In genomic region chr13:53121879-53122278, GRCh38 we compare ENCODE assay signal across 20 cellular contexts.
A peak's percentile ranks its signal among the peaks of the same experiment; 100 is the strongest.
DNase-seq lines count a peak whose midpoint lies in the region; ATAC-seq and FAIRE-seq lines count a peak whose summit lies in the region.
"Had no signal": no experiment of that assay in that cellular context is flagged by ENCODE, and none has a peak within 500 bp of the region (broad histone marks: within the 10 kb centered on the region; RNA-seq: fewer than 3 reads in every experiment).

No MANE protein-coding gene starts in this region.

- ATAC-seq in aorta (ENCODE audit: low FRiP score) (peak; percentile 53), GM19035 (IDR thresholded peaks at IDR 0.05; ENCODE audit: unreplicated experiment) (no peak)
- ATAC-seq: GM12878, HepG2 had no signal

- no peaks in the 10 kb centered on the region for H3K36me3 ChIP-seq in HUES64 (ENCODE audit: insufficient read depth, low read length)
- no peaks in the 10 kb centered on the region for H3K36me3 ChIP-seq in iPS-15b (ENCODE audit: control insufficient read depth, insufficient read depth, low read length)
- no peaks in the 10 kb centered on the region for H3K36me3 ChIP-seq in neuronal stem cell (replicated peaks in 1 of 2; ENCODE audit: control insufficient read depth in 2 of 2, insufficient read depth in 2 of 2, low read length in 2 of 2)
- H3K36me3 ChIP-seq in aorta (ENCODE audit: control insufficient read depth in 1 of 2, insufficient read depth in 2 of 2, low read length in 1 of 2), result no peaks in the 10 kb centered on the region
- H3K36me3 ChIP-seq in small intestine (ENCODE audit: control insufficient read depth in 2 of 2, insufficient read depth in 2 of 2, low read length in 2 of 2), result no peaks in the 10 kb centered on the region
- H3K36me3 ChIP-seq: BE2C, HAP-1 had no signal

- no peak overlapping the region for H3K4ac ChIP-seq in neuronal stem cell (ENCODE audit: low read length)

- no peak overlapping the region for H4K8ac ChIP-seq in neuronal stem cell (ENCODE audit: low read depth, low read length)

- H3K18ac ChIP-seq in neuronal stem cell (ENCODE audit: low read length), result no peak overlapping the region

- no peak overlapping the region for H3K23ac ChIP-seq in neuronal stem cell (ENCODE audit: low read depth, low read length, poor library complexity)

- H2AFZ ChIP-seq in neuronal stem cell (ENCODE audit: low read length), result peak overlapping the region; percentile 88

- no peak overlapping the region for H2BK15ac ChIP-seq in neuronal stem cell (ENCODE audit: low read length)

- no peak for FAIRE-seq in small intestine (lab: Jason Lieb, UNC)
- FAIRE-seq: GM12878, HepG2 had no signal

- H3K9me3 ChIP-seq in HUES64 (ENCODE audit: insufficient read depth, low read depth, low read length), result no peaks in the 10 kb centered on the region; the same call in 1 of the 2 replicates
- no peaks in the 10 kb centered on the region for H3K9me3 ChIP-seq in iPS-15b (ENCODE audit: control insufficient read depth, insufficient read depth, low read length)
- H3K9me3 ChIP-seq in neuronal stem cell (replicated peaks in 1 of 2; ENCODE audit: control insufficient read depth in 2 of 2, insufficient read depth in 1 of 2, low read depth in 1 of 2, low read length in 2 of 2), result no peaks in the 10 kb centered on the region
- H3K9me3 ChIP-seq in aorta (ENCODE audit: control insufficient read depth, low read length), result peaks cover 1% of the 10 kb centered on the region
- H3K9me3 ChIP-seq in small intestine (ENCODE audit: control insufficient read depth, low read depth), result no peaks in the 10 kb centered on the region
- H3K9me3 ChIP-seq: BE2C, HAP-1 had no signal

- no peaks in the 10 kb centered on the region for H3K79me1 ChIP-seq in neuronal stem cell (ENCODE audit: low read depth, low read length)

- H2BK120ac ChIP-seq in neuronal stem cell (ENCODE audit: low read depth, low read length), result no peak overlapping the region

- no peak overlapping the region for H2BK12ac ChIP-seq in neuronal stem cell (ENCODE audit: low read length)

- no peak overlapping the region for H2BK5ac ChIP-seq in neuronal stem cell (ENCODE audit: low read length)

- H3K4me1 ChIP-seq in HUES64 (ENCODE audit: insufficient read depth, low read length) (peaks cover 22% of the 10 kb centered on the region), iPS-15b (ENCODE audit: control insufficient read depth, insufficient read depth, low read length) (peaks cover 8% of the 10 kb centered on the region), neuronal stem cell (ENCODE audit: control insufficient read depth in 2 of 2, insufficient read depth in 1 of 2, low read depth in 1 of 2, low read length in 2 of 2) (peaks cover 3 to 11% of the 10 kb centered on the region in 2 donors), aorta (ENCODE audit: control insufficient read depth in 1 of 2, insufficient read depth in 2 of 2, low read length in 2 of 2) (no peaks in the 10 kb centered on the region), small intestine (ENCODE audit: control insufficient read depth in 2 of 2, insufficient read depth in 1 of 2, low read depth in 1 of 2, low read length in 1 of 2) (no peaks in the 10 kb centered on the region)
- H3K4me1 ChIP-seq: BE2C had no signal

- H3K9ac ChIP-seq in HUES64 (ENCODE audit: low read depth, low read length), result no peak overlapping the region; the same call in 1 of the 2 replicates
- peak overlapping the region; percentile 29 for H3K9ac ChIP-seq in iPS-15b (ENCODE audit: low read depth, low read length)
- H3K9ac ChIP-seq in neuronal stem cell (ENCODE audit: low read depth, low read length, poor library complexity), result no peak overlapping the region

- H2AK5ac ChIP-seq in neuronal stem cell (ENCODE audit: low read depth, low read length), result no peak overlapping the region

- WGBS in HUES64, result 71% methylated on average over 2 of the region's 2 CpGs
- WGBS in neuronal stem cell (ENCODE audit: extremely low coverage in 2 of 2, insufficient read length in 2 of 2, insufficient replicate concordance in 1 of 2), 2 donors, result no CpG with 5 or more reads among the region's 2 CpGs
- WGBS in aorta, 2 donors, result 4 to 9% methylated on average over 2 of the region's 2 CpGs
- 32 to 40% (median 39%) methylated on average over 2 of the region's 2 CpGs for WGBS in small intestine, 3 donors

- H3K4me2 ChIP-seq in neuronal stem cell (ENCODE audit: insufficient read depth, low read length, poor library complexity, severe bottlenecking), result no peak overlapping the region

- H3K27me3 ChIP-seq in HUES64 (ENCODE audit: insufficient read depth, low read length) (no peaks in the 10 kb centered on the region), iPS-15b (ENCODE audit: control insufficient read depth, insufficient read depth, low read length) (no peaks in the 10 kb centered on the region), neuronal stem cell (ENCODE audit: control insufficient read depth in 3 of 3, insufficient read depth in 3 of 3, low read depth in 1 of 3, low read length in 3 of 3) (no peaks in the 10 kb centered on the region), aorta (ENCODE audit: control insufficient read depth in 1 of 2, insufficient read depth in 2 of 2, low read length in 1 of 2) (no peaks in the 10 kb centered on the region), small intestine (ENCODE audit: control insufficient read depth in 2 of 2, insufficient read depth in 2 of 2, low read length in 2 of 2) (no peaks in the 10 kb centered on the region)
- H3K27me3 ChIP-seq: BE2C had no signal

- no peak overlapping the region for H3K14ac ChIP-seq in neuronal stem cell (ENCODE audit: low read length)

- intact Hi-C loops in aorta (cut with DNase I), result no loop called here

- H3K4me3 ChIP-seq in HUES64 (ENCODE audit: low read length) (no peak overlapping the region), iPS-15b (ENCODE audit: low read depth, low read length) (no peak overlapping the region), neuronal stem cell (ENCODE audit: low read length in 2 of 2) (no peak overlapping the region), aorta (ENCODE audit: low read length in 2 of 2) (no peak overlapping the region), small intestine (ENCODE audit: low read depth in 1 of 2, low read length in 2 of 2) (no peak overlapping the region)
- H3K4me3 ChIP-seq: GM12878, HAP-1 had no signal

- no peak for DNase-seq in neuronal stem cell (ENCODE audit: low spot score)
- no peak for DNase-seq in aorta
- DNase-seq in NCI-H2081 treated with DMSO at 0.1 percent for 48 hours (lab: John Stamatoyannopoulos, UW), result no peak
- DNase-seq in small intestine, result no peak
- DNase-seq: BE2C; C1 segment of cervical spinal cord; CD4-positive, CD25-positive, alpha-beta regulatory T cell; CD8-positive, alpha-beta memory T cell; COR-L47; DMS 273 treated with DMSO at 0.1 percent for 48 hours; DMS53; DND-41; EL; KBM-7 had no signal

- no peak overlapping the region for H4K91ac ChIP-seq in neuronal stem cell (ENCODE audit: low read depth, low read length, poor library complexity)

- 0 out of 2 replicates have a peak overlapping the region, but pooled peaks have one; percentile 4 for H3K27ac ChIP-seq in HUES64 (ENCODE audit: low read depth, low read length)
- no peak overlapping the region for H3K27ac ChIP-seq in neuronal stem cell (replicated peaks; ENCODE audit: low read length)
- no peak overlapping the region for H3K27ac ChIP-seq in aorta (ENCODE audit: low read depth in 1 of 2, low read length in 2 of 2)
- H3K27ac ChIP-seq in small intestine (ENCODE audit: low read depth in 1 of 2, low read length in 1 of 2), result no peak overlapping the region
